In the genomic region with DNA sequence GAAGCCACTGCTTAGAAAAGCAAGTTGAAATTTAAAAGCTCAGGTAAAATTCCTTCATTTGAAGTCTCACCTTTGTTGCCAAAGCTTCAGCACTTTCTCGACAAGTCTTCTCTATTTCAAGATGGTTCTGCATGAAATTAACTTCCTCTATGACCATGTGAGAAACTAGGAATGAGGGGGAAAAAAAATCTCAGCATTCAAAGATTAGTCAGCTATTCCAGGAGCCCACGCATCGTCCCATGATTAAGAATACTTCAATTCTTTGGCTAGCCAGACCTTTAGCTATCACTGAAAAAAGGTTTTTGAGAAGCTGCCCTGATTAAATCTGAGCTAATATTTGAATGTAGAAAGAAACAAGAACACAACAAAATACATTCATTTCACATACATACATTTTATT, we compare ENCODE assay signal across 27 cellular contexts. TPM values are rescaled to one million over a fixed set of nuclear protein-coding genes. Genes with fewer than 3 reads are reported as not detected.
DNase-seq lines count a peak whose midpoint lies in the region; ATAC-seq lines count a peak whose summit lies in the region.
"Had no signal": no experiment of that assay in that cellular context is flagged by ENCODE, and none has a peak within 500 bp of the region (broad histone marks: within the 10 kb centered on the region; RNA-seq: fewer than 3 reads in every experiment).

No MANE protein-coding gene starts in this region.

- H3K27ac ChIP-seq in caudate nucleus (ENCODE audit: low read depth, low read length) (peak overlapping the region; percentile 93), layer of hippocampus (ENCODE audit: low read depth, low read length) (peak overlapping the region; percentile 76), temporal lobe (ENCODE audit: low read depth, low read length) (peak overlapping the region; percentile 92)
- H3K27ac ChIP-seq: foreskin keratinocyte, heart right ventricle, thyroid gland had no signal

- no peaks in the 10 kb centered on the region for H3K27me3 ChIP-seq in layer of hippocampus (ENCODE audit: control insufficient read depth, insufficient read depth, low read length)
- H3K27me3 ChIP-seq: foreskin keratinocyte, heart right ventricle, thyroid gland had no signal

- ATAC-seq in GM21515 (IDR thresholded peaks at IDR 0.05; ENCODE audit: unreplicated experiment) (no peak), HG03520 (IDR thresholded peaks at IDR 0.05; ENCODE audit: unreplicated experiment) (no peak)
- ATAC-seq: foreskin keratinocyte, HCT116, heart right ventricle had no signal

- DNase-seq in HT1080 (ENCODE audit: low read depth), result peak; percentile 1
- no peak for DNase-seq in caudate nucleus (lab: John Stamatoyannopoulos, UW)
- DNase-seq in NCI-H2227 (lab: John Stamatoyannopoulos, UW; ENCODE audit: unreplicated experiment), result no peak
- DNase-seq: activated CD4-positive, alpha-beta T cell treated with anti-CD3 and anti-CD28 coated beads for 48 hours; activated CD8-positive, alpha-beta memory T cell treated with anti-CD3 and anti-CD28 coated beads for 24 hours; activated gamma-delta T cell; activated naive CD8-positive, alpha-beta T cell treated with anti-CD3 and anti-CD28 coated beads, Interleukin-2, amount 10 ng/mL, durations not matched to agents 7 days and 5 days; activated T-cell treated with anti-CD3 and anti-CD28 coated beads, Interleukin-2, amount 50 U/mL, for 1 hour; COR-L47; DMS53; effector CD8-positive, alpha-beta T cell; foreskin keratinocyte; heart right ventricle; NCI-H1417 treated with DMSO at 0.1 percent for 48 hours; NCI-H446; NCI-H774; posterior cingulate gyrus; SK-N-SH; stimulated activated naive CD4-positive, alpha-beta T cell; T-helper 2 cell; thyroid gland had no signal

RNA-seq across cellular contexts. Expression of a gene that starts 44.9 kb away (rescaled TPM):
- total RNA-seq in HT1080 (2014; rRNA removed; shearing (Covaris generic)), result 3.9 and 7.1 TPM in 2 replicates
- polyA plus RNA-seq in HT1080 (2015; cell fraction: cytosol; rRNA removed), result 8.1 and 10.1 TPM in 2 replicates
- 28.5 and 30.5 TPM in 2 replicates for polyA plus RNA-seq in HT1080 (2015; cell fraction: nucleus; rRNA removed)
- total RNA-seq in temporal lobe, result 78.2 TPM
- total RNA-seq: OCI-LY7 had no signal
